Comparison of ENCODE assay signal across 10 cellular contexts in genomic region chr3:129651316-129652202, GRCh38. TPM values are rescaled to one million over a fixed set of nuclear protein-coding genes. Genes with fewer than 3 reads are reported as not detected.
DNase-seq lines count a peak whose midpoint lies in the region; ATAC-seq and TF ChIP-seq lines count a peak whose summit lies in the region.
"Had no signal": no experiment of that assay in that cellular context is flagged by ENCODE, and none has a peak within 500 bp of the region (broad histone marks: within the 10 kb centered on the region; RNA-seq: fewer than 3 reads in every experiment).

No MANE protein-coding gene starts in this region.

- CTCF ChIA-PET in Calu3 (lab: Charles Lee) = interaction anchor here (0.6 to 1.0 kb wide), 4 partner anchors 24 to 178 kb away, joined by 3 to 4 read pairs (median 4); no protein-coding TSS in a partner anchor

- DNase-seq in Calu3 = peak; percentile 70
- DNase-seq in NCI-H2227 (lab: John Stamatoyannopoulos, UW; ENCODE audit: unreplicated experiment) = peak; percentile 40
- peak; percentile 84 for DNase-seq in choroid plexus epithelial cell (ENCODE audit: low read depth)
- DNase-seq in myocyte (ENCODE audit: low read depth) = peak; percentile 87
- DNase-seq in cerebellar nuclear complex (lab: John Stamatoyannopoulos, UW) = no peak
- no peak for DNase-seq in GM13977 (ENCODE audit: low spot score)
- DNase-seq: activated T-cell treated with anti-CD3 and anti-CD28 coated beads, Interleukin-2, amount 50 U/mL, for 24 hours; left ventricle myocardium inferior had no signal

- H3K9me3 Mint-ChIP-seq in Calu3 (ENCODE audit: low read depth, unreplicated experiment) = no peaks in the 10 kb centered on the region
- H3K9me3 Mint-ChIP-seq: activated T-cell treated with anti-CD3 and anti-CD28 coated beads, Interleukin-2, amount 50 U/mL, for 24 hours had no signal

- H3K27ac Mint-ChIP-seq in Calu3 (ENCODE audit: unreplicated experiment) = no peak overlapping the region
- H3K27ac Mint-ChIP-seq: activated T-cell treated with anti-CD3 and anti-CD28 coated beads, Interleukin-2, amount 50 U/mL, for 24 hours had no signal

- H3K27me3 Mint-ChIP-seq in Calu3 (ENCODE audit: unreplicated experiment) = no peaks in the 10 kb centered on the region
- H3K27me3 Mint-ChIP-seq: activated T-cell treated with anti-CD3 and anti-CD28 coated beads, Interleukin-2, amount 50 U/mL, for 24 hours had no signal

- TF ChIP-seq CTCF in Calu3 (IDR thresholded peaks at IDR 0.05; ENCODE audit: unreplicated experiment) = no peak
- no peak for TF ChIP-seq CTCF in choroid plexus epithelial cell (conservative IDR thresholded peaks at IDR 0.05; ENCODE audit: low read depth, low read length)
- TF ChIP-seq CTCF in GM13977 (IDR thresholded peaks at IDR 0.05; ENCODE audit: extremely low read depth, insufficient read depth, missing control alignments) = no peak

- BruUV-seq in Calu3 (replicated peaks; lab: Mats Ljungman, UMichigan) = no TSS peak

- no peak overlapping the region for H3K4me3 Mint-ChIP-seq in Calu3 (ENCODE audit: low read depth, unreplicated experiment)
- H3K4me3 Mint-ChIP-seq: activated T-cell treated with anti-CD3 and anti-CD28 coated beads, Interleukin-2, amount 50 U/mL, for 24 hours had no signal

- H3K4me3 ChIP-seq in choroid plexus epithelial cell (ENCODE audit: low read depth, low read length) = no peak overlapping the region
- H3K4me3 ChIP-seq: left ventricle myocardium inferior had no signal

- peaks cover 14% of the 10 kb centered on the region for H3K36me3 Mint-ChIP-seq in Calu3 (ENCODE audit: insufficient read depth, unreplicated experiment)

- no peak for ATAC-seq in HG02938 (IDR thresholded peaks at IDR 0.05; ENCODE audit: unreplicated experiment)
- ATAC-seq in GM19467 (IDR thresholded peaks at IDR 0.05; ENCODE audit: unreplicated experiment) = no peak

- H3K4me1 Mint-ChIP-seq in Calu3 (ENCODE audit: low read depth, unreplicated experiment) = peaks cover 51% of the 10 kb centered on the region

- intact Hi-C loops in Calu3 (cut with micrococcal nuclease; ENCODE audit: unreplicated experiment) = loop anchor here (2.0 to 5.0 kb wide), 2 partner anchors 23 to 81 kb away; no protein-coding TSS in a partner anchor

- in situ Hi-C loops in GM13977 (cut with MboI; ENCODE audit: low pct_unique_long_range_greater_than_20kb, low sequenced_read_pairs, unreplicated experiment) = loop anchor here (5.0 kb wide), 1 partner anchor 171 kb away; no protein-coding TSS in a partner anchor

RNA-seq across cellular contexts. Expression of gene PLXND1, which starts 45.1 kb away (rescaled TPM):
- total RNA-seq in Calu3 (2022) (16.3 and 22.0 TPM in 2 replicates), myocyte (37.7 and 44.2 TPM in 2 replicates)
- polyA plus RNA-seq in myocyte (2012) = 231 TPM

Comparison
In these comparisons a context has a peak if more than half of its experiments do, and no peak if none do; other contexts are left out.
1. DNase-seq: peak in Calu3 (single experiment), NCI-H2227 (single experiment), choroid plexus epithelial cell (single experiment) and myocyte (single experiment); none in cerebellar nuclear complex (0 of 2) and GM13977 (single experiment).